In genomic region chr1:202586018-202586821, GRCh38 we compare ENCODE assay signal across 8 cellular contexts.
A peak's percentile ranks its signal among the peaks of the same experiment; 100 is the strongest.
DNase-seq lines count a peak whose midpoint lies in the region; ATAC-seq, FAIRE-seq and TF ChIP-seq lines count a peak whose summit lies in the region.

No MANE protein-coding gene starts in this region.

- no peaks in the 10 kb centered on the region for H3K9me3 ChIP-seq in cardiac muscle cell (ENCODE audit: low read depth)
- no peaks in the 10 kb centered on the region for H3K9me3 ChIP-seq in HepG2 (ENCODE audit: low read length)

- no peak for TF ChIP-seq RAD21 in HepG2 (CRISPR knock-in tag; IDR thresholded peaks at IDR 0.05)

- H3K27me3 Mint-ChIP-seq in WTC11 (ENCODE audit: low read depth), result no peaks in the 10 kb centered on the region; the same call in 1 of the 2 replicates

- H2AFZ ChIP-seq in HepG2 (ENCODE audit: low read length), result no peak overlapping the region

- peaks cover 22% of the 10 kb centered on the region for H3K36me3 ChIP-seq in cardiac muscle cell
- H3K36me3 ChIP-seq in HepG2 (replicated peaks in 1 of 2; ENCODE audit: control insufficient read depth in 1 of 2, insufficient read depth in 2 of 2, low read length in 2 of 2), result peaks cover 0 to 6% of the 10 kb centered on the region in 2 experiments; a peak in 2 of 5 replicates

- no peak for ATAC-seq in WTC11
- peak; percentile 74 for ATAC-seq in HepG2
- ATAC-seq in HG03108 (IDR thresholded peaks at IDR 0.05; ENCODE audit: unreplicated experiment), result no peak
- no peak for ATAC-seq in HG02763 (IDR thresholded peaks at IDR 0.05; ENCODE audit: unreplicated experiment)
- ATAC-seq in GM18498 (IDR thresholded peaks at IDR 0.05; ENCODE audit: unreplicated experiment), result no peak

- no peaks in the 10 kb centered on the region for H4K20me1 ChIP-seq in HepG2 (ENCODE audit: insufficient read depth, low read length)

- POLR2A ChIA-PET in WTC11 (lab: Charles Lee), result no interaction called here
- POLR2A ChIA-PET in HepG2 (lab: Yijun Ruan, JAX), result no interaction called here

- peak overlapping the region; percentile 14; the same call in 1 of the 2 replicates for H3K4me2 ChIP-seq in HepG2 (ENCODE audit: low read depth, low read length)

- intact Hi-C loops in cardiac septum (cut with DNase I) (no loop called here), HepG2 (cut with micrococcal nuclease; ENCODE audit: unreplicated experiment) (no loop called here)

- H3K27ac Mint-ChIP-seq in WTC11, result 0 out of 2 replicates have a peak overlapping the region, but pooled peaks have one; percentile 39

- no peaks in the 10 kb centered on the region for H3K9me3 Mint-ChIP-seq in WTC11

- DNase-seq in cardiac muscle cell (ENCODE audit: low read depth in 1 of 2, low spot score in 1 of 2), result peak in 1 of 2 donors; percentile 73
- DNase-seq in cardiac septum (ENCODE audit: low spot score), result no peak
- no peak for DNase-seq in WTC11 (ENCODE audit: low spot score)
- DNase-seq in HepG2 (ENCODE audit: low spot score), result peak; percentile 50
- no peak for DNase-seq in effector CD8-positive, alpha-beta T cell (lab: John Stamatoyannopoulos, UW)

- peak; percentile 70 for FAIRE-seq in HepG2 (lab: Jason Lieb, UNC)

- CTCF ChIA-PET in WTC11 (lab: Charles Lee), result interaction anchor here (0.9 to 3.4 kb wide), 6 partner anchors 9 to 85 kb away, joined by 3 to 16 read pairs (median 3); no protein-coding TSS in a partner anchor
- CTCF ChIA-PET in HepG2 (lab: Yijun Ruan, JAX; ENCODE audit: low intra/inter-chr PET ratio, low total read pairs), result no interaction called here

- TF ChIP-seq EP300 in HepG2 (IDR thresholded peaks at IDR 0.05; ENCODE audit: low read depth in 2 of 2, low read length in 2 of 2), result no peak
- TF ChIP-seq EP300 in HepG2 (CRISPR knock-in tag; IDR thresholded peaks at IDR 0.05; ENCODE audit: borderline replicate concordance), result no peak

- no peak for TF ChIP-seq POLR2A in HepG2 (IDR thresholded peaks at IDR 0.05; ENCODE audit: insufficient read depth in 1 of 2, low read depth in 2 of 2, low read length in 2 of 2)

- no peak for TF ChIP-seq CTCF in cardiac muscle cell (IDR thresholded peaks at IDR 0.05; ENCODE audit: low read depth, low read length)
- TF ChIP-seq CTCF in WTC11 (IDR thresholded peaks at IDR 0.05), result no peak
- no peak for TF ChIP-seq CTCF in HepG2 (CRISPR knock-in tag; IDR thresholded peaks at IDR 0.05)

- H3K27me3 ChIP-seq in cardiac muscle cell (no peaks in the 10 kb centered on the region), HepG2 (ENCODE audit: control insufficient read depth in 1 of 2, insufficient read depth in 2 of 2, low read length in 2 of 2) (no peaks in the 10 kb centered on the region)

- H3K27ac ChIP-seq in cardiac muscle cell (peak overlapping the region; percentile 56), HepG2 (ENCODE audit: extremely low read length, insufficient read depth, low read length) (peak overlapping the region; percentile 51)

- 43% methylated on average over 4 of the region's 4 CpGs for WGBS in HepG2 (ENCODE audit: low lambda C conversion rate)

- H3K79me2 ChIP-seq in HepG2 (ENCODE audit: insufficient read depth, low read length), result no peaks in the 10 kb centered on the region

- H3K9ac ChIP-seq in HepG2 (ENCODE audit: insufficient read depth, low read depth, low read length), result no peak overlapping the region

- H3K4me3 Mint-ChIP-seq in WTC11, result no peak overlapping the region

- in situ Hi-C loops in HepG2 (cut with HindIII; ENCODE audit: extremely low pct_ligation_motif_present, low pct_unique_long_range_greater_than_20kb), result no loop called here

- peaks cover 3% of the 10 kb centered on the region for H3K4me1 ChIP-seq in cardiac muscle cell (ENCODE audit: low read depth)
- H3K4me1 ChIP-seq in HepG2 (ENCODE audit: insufficient read depth, low read length), result peaks cover 29% of the 10 kb centered on the region

- H3K36me3 Mint-ChIP-seq in WTC11, result no peaks in the 10 kb centered on the region

- no peaks in the 10 kb centered on the region for H3K4me1 Mint-ChIP-seq in WTC11

- no TSS peak for BruUV-seq in HepG2 (replicated peaks; lab: Mats Ljungman, UMichigan)

- H3K4me3 ChIP-seq in cardiac muscle cell (no peak overlapping the region), HepG2 (replicated peaks in 1 of 3; ENCODE audit: insufficient read depth in 1 of 3, low read depth in 2 of 3, low read length in 3 of 3) (no peak overlapping the region)

TF ChIP-seq in WTC11, 78 proteins besides CTCF, POLR2A, EP300 and RAD21:
- TF ChIP-seq GABPB1 (CRISPR knock-in tag; IDR thresholded peaks at IDR 0.05) (0 out of 2 replicates have a peak, but pooled peaks have one; percentile 20), FOXK1 (CRISPR knock-in tag; IDR thresholded peaks at IDR 0.05) (no peak), ZMAT4 (CRISPR knock-in tag; IDR thresholded peaks at IDR 0.05) (no peak), FOXP1 (CRISPR knock-in tag; IDR thresholded peaks at IDR 0.05; ENCODE audit: borderline replicate concordance) (no peak)
- TF ChIP-seq, protein P1, sequence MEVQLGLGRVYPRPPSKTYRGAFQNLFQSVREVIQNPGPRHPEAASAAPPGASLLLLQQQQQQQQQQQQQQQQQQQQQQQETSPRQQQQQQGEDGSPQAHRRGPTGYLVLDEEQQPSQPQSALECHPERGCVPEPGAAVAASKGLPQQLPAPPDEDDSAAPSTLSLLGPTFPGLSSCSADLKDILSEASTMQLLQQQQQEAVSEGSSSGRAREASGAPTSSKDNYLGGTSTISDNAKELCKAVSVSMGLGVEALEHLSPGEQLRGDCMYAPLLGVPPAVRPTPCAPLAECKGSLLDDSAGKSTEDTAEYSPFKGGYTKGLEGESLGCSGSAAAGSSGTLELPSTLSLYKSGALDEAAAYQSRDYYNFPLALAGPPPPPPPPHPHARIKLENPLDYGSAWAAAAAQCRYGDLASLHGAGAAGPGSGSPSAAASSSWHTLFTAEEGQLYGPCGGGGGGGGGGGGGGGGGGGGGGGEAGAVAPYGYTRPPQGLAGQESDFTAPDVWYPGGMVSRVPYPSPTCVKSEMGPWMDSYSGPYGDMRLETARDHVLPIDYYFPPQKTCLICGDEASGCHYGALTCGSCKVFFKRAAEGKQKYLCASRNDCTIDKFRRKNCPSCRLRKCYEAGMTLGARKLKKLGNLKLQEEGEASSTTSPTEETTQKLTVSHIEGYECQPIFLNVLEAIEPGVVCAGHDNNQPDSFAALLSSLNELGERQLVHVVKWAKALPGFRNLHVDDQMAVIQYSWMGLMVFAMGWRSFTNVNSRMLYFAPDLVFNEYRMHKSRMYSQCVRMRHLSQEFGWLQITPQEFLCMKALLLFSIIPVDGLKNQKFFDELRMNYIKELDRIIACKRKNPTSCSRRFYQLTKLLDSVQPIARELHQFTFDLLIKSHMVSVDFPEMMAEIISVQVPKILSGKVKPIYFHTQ (CRISPR knock-in tag; IDR thresholded peaks at IDR 0.05), result no peak

TF ChIP-seq in HepG2, 621 proteins besides CTCF, POLR2A, EP300 and RAD21 (continues in another document):
- TF ChIP-seq ZNF382 (CRISPR knock-in tag; IDR thresholded peaks at IDR 0.05; ENCODE audit: borderline replicate concordance), result no peak
- TF ChIP-seq ZNF496 (CRISPR knock-in tag; IDR thresholded peaks at IDR 0.05; ENCODE audit: insufficient replicate concordance), result no peak
- TF ChIP-seq ZSCAN12 (CRISPR knock-in tag; IDR thresholded peaks at IDR 0.05), result no peak
- peak; percentile 24; the same call in 1 of the 2 replicates for TF ChIP-seq HNF4A (CRISPR knock-in tag; IDR thresholded peaks at IDR 0.05)
- no peak for TF ChIP-seq ZNF784 (CRISPR knock-in tag; IDR thresholded peaks at IDR 0.05; ENCODE audit: borderline replicate concordance)
- TF ChIP-seq ZFP36 (IDR thresholded peaks at IDR 0.05; ENCODE audit: borderline replicate concordance, low read depth, low read length, partially characterized antibody), result no peak
- TF ChIP-seq JUND (CRISPR knock-in tag; IDR thresholded peaks at IDR 0.05), result no peak
- TF ChIP-seq ZNF703 (CRISPR knock-in tag; IDR thresholded peaks at IDR 0.05; ENCODE audit: borderline replicate concordance), result no peak
- TF ChIP-seq ISL2 (CRISPR knock-in tag; IDR thresholded peaks at IDR 0.05), result no peak
- no peak for TF ChIP-seq ZNF564 (CRISPR knock-in tag; IDR thresholded peaks at IDR 0.05)
- TF ChIP-seq ZBTB7A (CRISPR knock-in tag; IDR thresholded peaks at IDR 0.05), result no peak
- TF ChIP-seq SCMH1 (CRISPR knock-in tag; IDR thresholded peaks at IDR 0.05; ENCODE audit: borderline replicate concordance), result no peak
- no peak for TF ChIP-seq TEAD2 (CRISPR knock-in tag; IDR thresholded peaks at IDR 0.05)
- no peak for TF ChIP-seq IRX3 (CRISPR knock-in tag; IDR thresholded peaks at IDR 0.05; ENCODE audit: borderline replicate concordance, low read depth)
- TF ChIP-seq ZNF879 (CRISPR knock-in tag; IDR thresholded peaks at IDR 0.05), result no peak
- TF ChIP-seq, protein P2, sequence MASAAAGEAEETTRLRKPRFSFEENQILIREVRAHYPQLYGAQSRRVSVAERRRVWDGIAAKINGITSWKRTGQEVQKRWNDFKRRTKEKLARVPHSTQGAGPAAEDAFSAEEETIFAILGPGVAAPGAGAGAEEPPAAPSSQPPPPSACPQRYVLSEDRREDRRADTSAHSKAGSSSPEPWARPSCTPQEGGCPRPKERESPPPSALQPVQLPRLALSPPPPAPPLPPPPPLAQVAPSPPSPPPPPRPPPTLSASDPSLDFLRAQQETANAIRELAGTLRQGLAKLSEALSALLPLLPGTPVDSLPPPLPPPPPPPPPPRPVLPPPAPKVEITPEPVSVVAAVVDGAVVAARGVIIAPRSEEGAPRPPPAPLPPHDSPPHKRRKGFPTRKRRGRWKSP (CRISPR knock-in tag; IDR thresholded peaks at IDR 0.05), result no peak
- no peak for TF ChIP-seq HNF1B (CRISPR knock-in tag; IDR thresholded peaks at IDR 0.05)
- TF ChIP-seq GPN1 (CRISPR knock-in tag; IDR thresholded peaks at IDR 0.05; ENCODE audit: borderline replicate concordance), result no peak
